In the genomic region with DNA sequence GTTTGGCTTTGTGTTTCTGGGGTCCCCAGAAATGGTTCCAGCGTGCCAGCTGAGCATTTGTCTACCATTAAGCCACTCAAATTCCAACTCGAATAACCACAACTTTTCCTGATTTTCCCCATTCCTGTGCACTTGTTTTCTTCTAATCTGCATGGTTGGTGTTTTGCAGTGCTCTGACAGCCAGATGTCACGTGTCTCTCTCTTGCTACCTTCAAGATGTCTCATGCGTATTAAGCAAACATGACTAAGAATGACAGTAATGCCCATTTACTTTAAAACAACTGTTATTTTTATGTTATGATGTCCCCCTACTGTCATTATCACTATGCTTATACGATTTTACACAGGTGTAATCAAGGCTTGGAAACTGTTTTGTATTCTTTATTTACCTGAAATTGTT, we compare ENCODE assay signal across 23 cellular contexts.
"Had no signal": no experiment of that assay in that cellular context is flagged by ENCODE, and none has a peak within 500 bp of the region (broad histone marks: within the 10 kb centered on the region; RNA-seq: fewer than 3 reads in every experiment).

No MANE protein-coding gene starts in this region.

- DNase-seq: activated CD4-positive, alpha-beta memory T cell treated with anti-CD3 and anti-CD28 coated beads for 36 hours; activated CD4-positive, alpha-beta T cell treated with anti-CD3 and anti-CD28 coated beads for 36 hours; activated naive CD4-positive, alpha-beta T cell; activated naive CD8-positive, alpha-beta T cell treated with anti-CD3 and anti-CD28 coated beads for 36 hours; activated T-cell treated with anti-CD3 and anti-CD28 coated beads for 4 hours; amygdala; dermis blood vessel endothelial cell; effector memory CD8-positive, alpha-beta T cell; foreskin melanocyte; glutamatergic neuron; hippocampal formation; nephron progenitor cell; nucleus accumbens; posterior cingulate gyrus; stimulated activated CD4-positive, alpha-beta T cell treated with anti-CD3 and anti-CD28 coated beads, Interleukin-12 subunit alpha, Interleukin-12 subunit beta, amount 100 ng/mL, for 4 hours; stimulated activated CD4-positive, alpha-beta T cell treated with anti-CD3 and anti-CD28 coated beads, Interleukin-1b, Interleukin-23, amount 100 ng/mL, for 48 hours; stimulated activated naive CD8-positive, alpha-beta T cell treated with anti-CD3 and anti-CD28 coated beads, Interleukin-15, Interleukin-2, amounts not matched to agents 100 U/mL and 50 U/mL, for 24 hours; substantia nigra; tibial artery had no signal

- FAIRE-seq: islet of Langerhans, TTC549, urothelium cell line had no signal

- H3K4me3 ChIP-seq: lung, tibial artery had no signal
